ENCODE assay signal across 8 cellular contexts in genomic region chr3:48301814-48302194, GRCh38. TPM values are rescaled to one million over a fixed set of nuclear protein-coding genes. Genes with fewer than 3 reads are reported as not detected.
DNase-seq lines count a peak whose midpoint lies in the region; ATAC-seq lines count a peak whose summit lies in the region.

No MANE protein-coding gene starts in this region.

- H3K4me3 Mint-ChIP-seq in naive B cell: peak overlapping the region; percentile 93 to 97 (median 96)

- H3K27me3 Mint-ChIP-seq in naive B cell: no peaks in the 10 kb centered on the region

- DNase-seq in DMS79 treated with DMSO at 0.1 percent for 48 hours (lab: John Stamatoyannopoulos, UW): peak; percentile 31
- DNase-seq in DMS79 (lab: John Stamatoyannopoulos, UW): no peak
- DNase-seq in SW480 (ENCODE audit: low spot score): peak; percentile 74
- DNase-seq in naive B cell: no peak

- H3K27ac Mint-ChIP-seq in naive B cell: peak overlapping the region; percentile 63 to 98 (median 84)

- H3K4me1 Mint-ChIP-seq in naive B cell: peaks cover 33 to 45% (median 36%) of the 10 kb centered on the region in 3 donors

- no peaks in the 10 kb centered on the region for H3K9me3 Mint-ChIP-seq in naive B cell

- peak; percentile 15 for ATAC-seq in HG03045 (IDR thresholded peaks at IDR 0.05; ENCODE audit: unreplicated experiment)
- ATAC-seq in esophagus mucosa: peak; percentile 59
- peak in 1 of 2 donors; percentile 2 for ATAC-seq in naive B cell (ENCODE audit: low read depth in 2 of 2)
- ATAC-seq in GM21717 (IDR thresholded peaks at IDR 0.05; ENCODE audit: unreplicated experiment): no peak
- ATAC-seq in HG03097 (IDR thresholded peaks at IDR 0.05; ENCODE audit: low FRiP score, unreplicated experiment): no peak

- peaks cover 0 to 7% of the 10 kb centered on the region in 2 donors for H3K36me3 Mint-ChIP-seq in naive B cell

RNA-seq across cellular contexts. Expression of gene NME6, which starts 0.6 kb away (rescaled TPM):
- total RNA-seq in esophagus mucosa: 17.0 TPM
- polyA plus RNA-seq in naive B cell (ENCODE audit: low read depth in 6 of 6): 10 to 100 TPM; 53.1 to 70.4 (median 67.3) TPM

RNA-seq across cellular contexts. Expression of gene SPINK8, which starts 31.7 kb away (rescaled TPM):
- total RNA-seq in esophagus mucosa: 1.6 TPM
- not detected for polyA plus RNA-seq in naive B cell (ENCODE audit: low read depth in 6 of 6)

Comparison
In these comparisons a context has a peak if more than half of its experiments do, and no peak if none do; other contexts are left out.
1. DNase-seq: peak in DMS79 treated with DMSO at 0.1 percent for 48 hours (single experiment) and SW480 (single experiment); none in DMS79 (single experiment) and naive B cell (single experiment).
2. ATAC-seq: peak in HG03045 (single experiment) and esophagus mucosa (single experiment); none in GM21717 (single experiment) and HG03097 (single experiment).